ENCODE assay signal across 9 cellular contexts in the genomic region with DNA sequence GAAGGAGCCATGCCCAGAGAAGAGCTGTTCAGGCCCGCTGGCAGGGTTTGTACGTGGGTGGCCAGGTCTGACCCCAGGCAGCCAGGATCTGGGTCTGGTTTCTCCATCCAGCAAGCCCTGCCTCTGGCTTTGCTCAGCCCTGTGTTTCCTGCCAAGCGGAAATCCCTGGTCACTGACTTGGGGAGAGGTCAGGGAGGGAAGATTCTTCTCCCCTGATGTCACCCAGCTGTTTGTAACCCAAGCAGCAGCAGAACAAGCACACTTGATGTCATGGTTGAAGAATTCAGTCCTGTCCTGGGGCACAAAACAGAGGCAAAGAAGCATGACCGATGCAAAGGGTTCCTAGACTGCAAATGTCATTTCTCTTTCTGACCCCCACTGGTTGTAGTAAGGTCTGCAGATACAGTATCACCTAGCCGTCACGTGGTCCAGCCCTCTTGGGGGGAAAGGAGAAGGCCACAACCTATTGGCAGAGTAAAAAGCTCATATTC.
A peak's percentile ranks its signal among the peaks of the same experiment; 100 is the strongest.
DNase-seq lines count a peak whose midpoint lies in the region; ATAC-seq and TF ChIP-seq lines count a peak whose summit lies in the region.
"Had no signal": no experiment of that assay in that cellular context is flagged by ENCODE, and none has a peak within 500 bp of the region (broad histone marks: within the 10 kb centered on the region; RNA-seq: fewer than 3 reads in every experiment).

No MANE protein-coding gene starts in this region.

- CTCF ChIA-PET in SK-N-SH (lab: Yijun Ruan, JAX), result interaction anchor here (1.0 to 7.7 kb wide), 7 partner anchors 11 to 130 kb away, joined by 3 to 57 read pairs (median 3); no protein-coding TSS in a partner anchor

- TF ChIP-seq POLR2A in erythroblast (IDR thresholded peaks at IDR 0.05; ENCODE audit: low read length), result no peak

- H3K9ac ChIP-seq in SK-N-SH, result peak overlapping the region; percentile 46

- no peaks in the 10 kb centered on the region for H3K36me3 ChIP-seq in SK-N-SH (replicated peaks in 1 of 2; ENCODE audit: control insufficient read depth in 1 of 2, insufficient read depth in 2 of 2, low read length in 1 of 2)

- POLR2A ChIA-PET in SK-N-SH (lab: Yijun Ruan, JAX), result no interaction called here

- H4K20me1 ChIP-seq in SK-N-SH (ENCODE audit: insufficient read depth), result no peaks in the 10 kb centered on the region

- H3K4me2 ChIP-seq in SK-N-SH, result peak overlapping the region; percentile 60

- peak; percentile 25 for TF ChIP-seq CTCF in SK-N-SH (IDR thresholded peaks at IDR 0.05)

- no peaks in the 10 kb centered on the region for H3K27me3 ChIP-seq in SK-N-SH (ENCODE audit: insufficient read depth)

- peak overlapping the region; percentile 82 to 95 for H3K27ac ChIP-seq in SK-N-SH (ENCODE audit: low read depth in 2 of 2, low read length in 1 of 2)

- no peaks in the 10 kb centered on the region for H3K9me2 ChIP-seq in SK-N-SH

- H3K4me3 ChIP-seq in SK-N-SH (ENCODE audit: low read depth in 2 of 2, low read length in 1 of 2), result no peak overlapping the region

- H3K4me1 ChIP-seq in SK-N-SH (ENCODE audit: control insufficient read depth in 1 of 2, insufficient read depth in 2 of 2, low read depth in 1 of 2, low read length in 1 of 2), result peaks cover 33 to 60% of the 10 kb centered on the region in 2 experiments

- DNase-seq in DMS79 (lab: John Stamatoyannopoulos, UW) (peak; percentile 29), SK-N-SH (peak; percentile 45), glomerular visceral epithelial cell (ENCODE audit: extremely low spot score) (peak; percentile 100), pulmonary artery endothelial cell (ENCODE audit: low read depth, low spot score) (peak; percentile 95), D341Med (ENCODE audit: low spot score) (no peak), NCI-H1105 treated with DMSO at 0.1 percent for 48 hours (lab: John Stamatoyannopoulos, UW) (no peak), erythroblast (lab: John Stamatoyannopoulos, UW) (no peak)
- DNase-seq: occipital lobe had no signal

- WGBS in SK-N-SH (ENCODE audit: low lambda C conversion rate), result 11% methylated on average over 5 of the region's 6 CpGs

- no peaks in the 10 kb centered on the region for H3K9me3 ChIP-seq in SK-N-SH

- peak; percentile 66 to 98; a peak in 3 of 4 replicates for TF ChIP-seq EP300 in SK-N-SH (IDR thresholded peaks at IDR 0.05; ENCODE audit: borderline replicate concordance in 1 of 2, low read depth in 1 of 2, low read length in 1 of 2)

- H3F3A ChIP-seq in SK-N-SH (replicated peaks; ENCODE audit: insufficient read depth), result peaks cover 15% of the 10 kb centered on the region

- H2AFZ ChIP-seq in SK-N-SH (ENCODE audit: low read depth), result peak overlapping the region; percentile 36; the same call in 1 of the 2 replicates

- TF ChIP-seq RAD21 in SK-N-SH (IDR thresholded peaks at IDR 0.05; ENCODE audit: low read length), result no peak

- ATAC-seq in HG02870 (IDR thresholded peaks at IDR 0.05; ENCODE audit: unreplicated experiment), result no peak

- H3K79me2 ChIP-seq in SK-N-SH (ENCODE audit: insufficient read depth), result no peaks in the 10 kb centered on the region

TF ChIP-seq in SK-N-SH, 30 proteins besides CTCF, POLR2A, EP300 and RAD21 (continues in another document):
- TF ChIP-seq GABPA (IDR thresholded peaks at IDR 0.05; ENCODE audit: low read depth), result peak; percentile 44; the same call in 1 of the 2 replicates
- TF ChIP-seq MXI1 (IDR thresholded peaks at IDR 0.05; ENCODE audit: low read depth, low read length), result no peak
- TF ChIP-seq, protein P1, sequence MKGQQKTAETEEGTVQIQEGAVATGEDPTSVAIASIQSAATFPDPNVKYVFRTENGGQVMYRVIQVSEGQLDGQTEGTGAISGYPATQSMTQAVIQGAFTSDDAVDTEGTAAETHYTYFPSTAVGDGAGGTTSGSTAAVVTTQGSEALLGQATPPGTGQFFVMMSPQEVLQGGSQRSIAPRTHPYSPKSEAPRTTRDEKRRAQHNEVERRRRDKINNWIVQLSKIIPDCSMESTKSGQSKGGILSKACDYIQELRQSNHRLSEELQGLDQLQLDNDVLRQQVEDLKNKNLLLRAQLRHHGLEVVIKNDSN (IDR thresholded peaks at IDR 0.05; ENCODE audit: borderline replicate concordance, low read depth), result peak; percentile 65; the same call in 1 of the 2 replicates
- TF ChIP-seq, protein P2, sequence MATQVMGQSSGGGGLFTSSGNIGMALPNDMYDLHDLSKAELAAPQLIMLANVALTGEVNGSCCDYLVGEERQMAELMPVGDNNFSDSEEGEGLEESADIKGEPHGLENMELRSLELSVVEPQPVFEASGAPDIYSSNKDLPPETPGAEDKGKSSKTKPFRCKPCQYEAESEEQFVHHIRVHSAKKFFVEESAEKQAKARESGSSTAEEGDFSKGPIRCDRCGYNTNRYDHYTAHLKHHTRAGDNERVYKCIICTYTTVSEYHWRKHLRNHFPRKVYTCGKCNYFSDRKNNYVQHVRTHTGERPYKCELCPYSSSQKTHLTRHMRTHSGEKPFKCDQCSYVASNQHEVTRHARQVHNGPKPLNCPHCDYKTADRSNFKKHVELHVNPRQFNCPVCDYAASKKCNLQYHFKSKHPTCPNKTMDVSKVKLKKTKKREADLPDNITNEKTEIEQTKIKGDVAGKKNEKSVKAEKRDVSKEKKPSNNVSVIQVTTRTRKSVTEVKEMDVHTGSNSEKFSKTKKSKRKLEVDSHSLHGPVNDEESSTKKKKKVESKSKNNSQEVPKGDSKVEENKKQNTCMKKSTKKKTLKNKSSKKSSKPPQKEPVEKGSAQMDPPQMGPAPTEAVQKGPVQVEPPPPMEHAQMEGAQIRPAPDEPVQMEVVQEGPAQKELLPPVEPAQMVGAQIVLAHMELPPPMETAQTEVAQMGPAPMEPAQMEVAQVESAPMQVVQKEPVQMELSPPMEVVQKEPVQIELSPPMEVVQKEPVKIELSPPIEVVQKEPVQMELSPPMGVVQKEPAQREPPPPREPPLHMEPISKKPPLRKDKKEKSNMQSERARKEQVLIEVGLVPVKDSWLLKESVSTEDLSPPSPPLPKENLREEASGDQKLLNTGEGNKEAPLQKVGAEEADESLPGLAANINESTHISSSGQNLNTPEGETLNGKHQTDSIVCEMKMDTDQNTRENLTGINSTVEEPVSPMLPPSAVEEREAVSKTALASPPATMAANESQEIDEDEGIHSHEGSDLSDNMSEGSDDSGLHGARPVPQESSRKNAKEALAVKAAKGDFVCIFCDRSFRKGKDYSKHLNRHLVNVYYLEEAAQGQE (IDR thresholded peaks at IDR 0.05; ENCODE audit: low read depth, low read length), result 0 out of 2 replicates have a peak, but pooled peaks have one; percentile 66
- TF ChIP-seq, protein P3, sequence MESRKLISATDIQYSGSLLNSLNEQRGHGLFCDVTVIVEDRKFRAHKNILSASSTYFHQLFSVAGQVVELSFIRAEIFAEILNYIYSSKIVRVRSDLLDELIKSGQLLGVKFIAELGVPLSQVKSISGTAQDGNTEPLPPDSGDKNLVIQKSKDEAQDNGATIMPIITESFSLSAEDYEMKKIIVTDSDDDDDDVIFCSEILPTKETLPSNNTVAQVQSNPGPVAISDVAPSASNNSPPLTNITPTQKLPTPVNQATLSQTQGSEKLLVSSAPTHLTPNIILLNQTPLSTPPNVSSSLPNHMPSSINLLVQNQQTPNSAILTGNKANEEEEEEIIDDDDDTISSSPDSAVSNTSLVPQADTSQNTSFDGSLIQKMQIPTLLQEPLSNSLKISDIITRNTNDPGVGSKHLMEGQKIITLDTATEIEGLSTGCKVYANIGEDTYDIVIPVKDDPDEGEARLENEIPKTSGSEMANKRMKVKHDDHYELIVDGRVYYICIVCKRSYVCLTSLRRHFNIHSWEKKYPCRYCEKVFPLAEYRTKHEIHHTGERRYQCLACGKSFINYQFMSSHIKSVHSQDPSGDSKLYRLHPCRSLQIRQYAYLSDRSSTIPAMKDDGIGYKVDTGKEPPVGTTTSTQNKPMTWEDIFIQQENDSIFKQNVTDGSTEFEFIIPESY (IDR thresholded peaks at IDR 0.05; ENCODE audit: borderline replicate concordance, low read depth), result peak; percentile 80
- no peak for TF ChIP-seq EZH2phosphoT487 (IDR thresholded peaks at IDR 0.05; ENCODE audit: borderline replicate concordance, low read depth)
- TF ChIP-seq, protein P4, sequence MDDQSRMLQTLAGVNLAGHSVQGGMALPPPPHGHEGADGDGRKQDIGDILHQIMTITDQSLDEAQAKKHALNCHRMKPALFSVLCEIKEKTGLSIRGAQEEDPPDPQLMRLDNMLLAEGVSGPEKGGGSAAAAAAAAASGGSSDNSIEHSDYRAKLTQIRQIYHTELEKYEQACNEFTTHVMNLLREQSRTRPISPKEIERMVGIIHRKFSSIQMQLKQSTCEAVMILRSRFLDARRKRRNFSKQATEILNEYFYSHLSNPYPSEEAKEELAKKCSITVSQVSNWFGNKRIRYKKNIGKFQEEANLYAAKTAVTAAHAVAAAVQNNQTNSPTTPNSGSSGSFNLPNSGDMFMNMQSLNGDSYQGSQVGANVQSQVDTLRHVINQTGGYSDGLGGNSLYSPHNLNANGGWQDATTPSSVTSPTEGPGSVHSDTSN (IDR thresholded peaks at IDR 0.05), result peak; percentile 89
- TF ChIP-seq, protein P5, sequence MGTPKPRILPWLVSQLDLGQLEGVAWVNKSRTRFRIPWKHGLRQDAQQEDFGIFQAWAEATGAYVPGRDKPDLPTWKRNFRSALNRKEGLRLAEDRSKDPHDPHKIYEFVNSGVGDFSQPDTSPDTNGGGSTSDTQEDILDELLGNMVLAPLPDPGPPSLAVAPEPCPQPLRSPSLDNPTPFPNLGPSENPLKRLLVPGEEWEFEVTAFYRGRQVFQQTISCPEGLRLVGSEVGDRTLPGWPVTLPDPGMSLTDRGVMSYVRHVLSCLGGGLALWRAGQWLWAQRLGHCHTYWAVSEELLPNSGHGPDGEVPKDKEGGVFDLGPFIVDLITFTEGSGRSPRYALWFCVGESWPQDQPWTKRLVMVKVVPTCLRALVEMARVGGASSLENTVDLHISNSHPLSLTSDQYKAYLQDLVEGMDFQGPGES (IDR thresholded peaks at IDR 0.05; ENCODE audit: low read depth, low read length), result no peak
- peak; percentile 73; the same call in 1 of the 2 replicates for TF ChIP-seq MEF2A (IDR thresholded peaks at IDR 0.05; ENCODE audit: borderline replicate concordance, low read depth)
- TF ChIP-seq ELF1 (IDR thresholded peaks at IDR 0.05), result no peak
- peak; percentile 35 for TF ChIP-seq CHD2 (IDR thresholded peaks at IDR 0.05; ENCODE audit: low read length, partially characterized antibody)
- TF ChIP-seq, protein P6, sequence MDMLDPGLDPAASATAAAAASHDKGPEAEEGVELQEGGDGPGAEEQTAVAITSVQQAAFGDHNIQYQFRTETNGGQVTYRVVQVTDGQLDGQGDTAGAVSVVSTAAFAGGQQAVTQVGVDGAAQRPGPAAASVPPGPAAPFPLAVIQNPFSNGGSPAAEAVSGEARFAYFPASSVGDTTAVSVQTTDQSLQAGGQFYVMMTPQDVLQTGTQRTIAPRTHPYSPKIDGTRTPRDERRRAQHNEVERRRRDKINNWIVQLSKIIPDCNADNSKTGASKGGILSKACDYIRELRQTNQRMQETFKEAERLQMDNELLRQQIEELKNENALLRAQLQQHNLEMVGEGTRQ (IDR thresholded peaks at IDR 0.05; ENCODE audit: borderline replicate concordance, low read depth, low read length), result no peak
- TF ChIP-seq SMC3 (IDR thresholded peaks at IDR 0.05; ENCODE audit: low read depth, low read length), result no peak
- TF ChIP-seq TAF1 (IDR thresholded peaks at IDR 0.05; ENCODE audit: borderline replicate concordance, low read depth, low read length), result no peak

Comparison
In these comparisons a context has a peak if more than half of its experiments do, and no peak if none do; other contexts are left out.
1. DNase-seq: peak in DMS79 (single experiment), SK-N-SH (single experiment), glomerular visceral epithelial cell (single experiment) and pulmonary artery endothelial cell (single experiment); none in D341Med (single experiment), NCI-H1105 treated with DMSO at 0.1 percent for 48 hours (single experiment) and erythroblast (0 of 2).